Comparison of ENCODE assay signal across 2 cellular contexts in genomic region chr16:85768225-85768624, GRCh38.
A peak's percentile ranks its signal among the peaks of the same experiment; 100 is the strongest.
TF ChIP-seq lines count a peak whose summit lies in the region.

No MANE protein-coding gene starts in this region.

TF ChIP-seq in GM23338, 12 proteins besides CTCF, POLR2A, EP300 and RAD21:
- no peak for TF ChIP-seq JUNB (IDR thresholded peaks at IDR 0.05; ENCODE audit: unreplicated experiment)
- TF ChIP-seq, protein P1, sequence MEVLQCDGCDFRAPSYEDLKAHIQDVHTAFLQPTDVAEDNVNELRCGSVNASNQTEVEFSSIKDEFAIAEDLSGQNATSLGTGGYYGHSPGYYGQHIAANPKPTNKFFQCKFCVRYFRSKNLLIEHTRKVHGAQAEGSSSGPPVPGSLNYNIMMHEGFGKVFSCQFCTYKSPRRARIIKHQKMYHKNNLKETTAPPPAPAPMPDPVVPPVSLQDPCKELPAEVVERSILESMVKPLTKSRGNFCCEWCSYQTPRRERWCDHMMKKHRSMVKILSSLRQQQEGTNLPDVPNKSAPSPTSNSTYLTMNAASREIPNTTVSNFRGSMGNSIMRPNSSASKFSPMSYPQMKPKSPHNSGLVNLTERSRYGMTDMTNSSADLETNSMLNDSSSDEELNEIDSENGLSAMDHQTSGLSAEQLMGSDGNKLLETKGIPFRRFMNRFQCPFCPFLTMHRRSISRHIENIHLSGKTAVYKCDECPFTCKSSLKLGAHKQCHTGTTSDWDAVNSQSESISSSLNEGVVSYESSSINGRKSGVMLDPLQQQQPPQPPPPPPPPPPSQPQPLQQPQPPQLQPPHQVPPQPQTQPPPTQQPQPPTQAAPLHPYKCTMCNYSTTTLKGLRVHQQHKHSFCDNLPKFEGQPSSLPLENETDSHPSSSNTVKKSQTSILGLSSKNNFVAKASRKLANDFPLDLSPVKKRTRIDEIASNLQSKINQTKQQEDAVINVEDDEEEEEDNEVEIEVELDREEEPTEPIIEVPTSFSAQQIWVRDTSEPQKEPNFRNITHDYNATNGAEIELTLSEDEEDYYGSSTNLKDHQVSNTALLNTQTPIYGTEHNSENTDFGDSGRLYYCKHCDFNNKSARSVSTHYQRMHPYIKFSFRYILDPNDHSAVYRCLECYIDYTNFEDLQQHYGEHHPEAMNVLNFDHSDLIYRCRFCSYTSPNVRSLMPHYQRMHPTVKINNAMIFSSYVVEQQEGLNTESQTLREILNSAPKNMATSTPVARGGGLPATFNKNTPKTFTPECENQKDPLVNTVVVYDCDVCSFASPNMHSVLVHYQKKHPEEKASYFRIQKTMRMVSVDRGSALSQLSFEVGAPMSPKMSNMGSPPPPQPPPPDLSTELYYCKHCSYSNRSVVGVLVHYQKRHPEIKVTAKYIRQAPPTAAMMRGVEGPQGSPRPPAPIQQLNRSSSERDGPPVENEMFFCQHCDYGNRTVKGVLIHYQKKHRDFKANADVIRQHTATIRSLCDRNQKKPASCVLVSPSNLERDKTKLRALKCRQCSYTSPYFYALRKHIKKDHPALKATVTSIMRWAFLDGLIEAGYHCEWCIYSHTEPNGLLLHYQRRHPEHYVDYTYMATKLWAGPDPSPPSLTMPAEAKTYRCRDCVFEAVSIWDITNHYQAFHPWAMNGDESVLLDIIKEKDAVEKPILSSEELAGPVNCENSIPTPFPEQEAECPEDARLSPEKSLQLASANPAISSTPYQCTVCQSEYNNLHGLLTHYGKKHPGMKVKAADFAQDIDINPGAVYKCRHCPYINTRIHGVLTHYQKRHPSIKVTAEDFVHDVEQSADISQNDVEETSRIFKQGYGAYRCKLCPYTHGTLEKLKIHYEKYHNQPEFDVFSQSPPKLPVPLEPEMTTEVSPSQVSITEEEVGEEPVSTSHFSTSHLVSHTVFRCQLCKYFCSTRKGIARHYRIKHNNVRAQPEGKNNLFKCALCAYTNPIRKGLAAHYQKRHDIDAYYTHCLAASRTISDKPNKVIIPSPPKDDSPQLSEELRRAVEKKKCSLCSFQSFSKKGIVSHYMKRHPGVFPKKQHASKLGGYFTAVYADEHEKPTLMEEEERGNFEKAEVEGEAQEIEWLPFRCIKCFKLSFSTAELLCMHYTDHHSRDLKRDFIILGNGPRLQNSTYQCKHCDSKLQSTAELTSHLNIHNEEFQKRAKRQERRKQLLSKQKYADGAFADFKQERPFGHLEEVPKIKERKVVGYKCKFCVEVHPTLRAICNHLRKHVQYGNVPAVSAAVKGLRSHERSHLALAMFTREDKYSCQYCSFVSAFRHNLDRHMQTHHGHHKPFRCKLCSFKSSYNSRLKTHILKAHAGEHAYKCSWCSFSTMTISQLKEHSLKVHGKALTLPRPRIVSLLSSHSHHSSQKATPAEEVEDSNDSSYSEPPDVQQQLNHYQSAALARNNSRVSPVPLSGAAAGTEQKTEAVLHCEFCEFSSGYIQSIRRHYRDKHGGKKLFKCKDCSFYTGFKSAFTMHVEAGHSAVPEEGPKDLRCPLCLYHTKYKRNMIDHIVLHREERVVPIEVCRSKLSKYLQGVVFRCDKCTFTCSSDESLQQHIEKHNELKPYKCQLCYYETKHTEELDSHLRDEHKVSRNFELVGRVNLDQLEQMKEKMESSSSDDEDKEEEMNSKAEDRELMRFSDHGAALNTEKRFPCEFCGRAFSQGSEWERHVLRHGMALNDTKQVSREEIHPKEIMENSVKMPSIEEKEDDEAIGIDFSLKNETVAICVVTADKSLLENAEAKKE (CRISPR knock-in tag; IDR thresholded peaks at IDR 0.05), result peak; percentile 19; the same call in 1 of the 2 replicates

TF ChIP-seq in IMR-90, 13 proteins besides CTCF, POLR2A, EP300 and RAD21:
- TF ChIP-seq MXI1 (IDR thresholded peaks at IDR 0.05; ENCODE audit: borderline replicate concordance, low read depth, low read length) (no peak), CEBPB (IDR thresholded peaks at IDR 0.05; ENCODE audit: low read depth, low read length) (no peak), NFE2L2 (IDR thresholded peaks at IDR 0.05; ENCODE audit: low read depth, low read length) (no peak), SMC3 (IDR thresholded peaks at IDR 0.05; ENCODE audit: low read depth, low read length) (no peak), USF2 (IDR thresholded peaks at IDR 0.05; ENCODE audit: low read depth, low read length) (no peak), BHLHE40 (IDR thresholded peaks at IDR 0.05; ENCODE audit: low read depth, low read length) (no peak), MAFK (IDR thresholded peaks at IDR 0.05; ENCODE audit: low read depth, low read length) (no peak), RFX5 (IDR thresholded peaks at IDR 0.05; ENCODE audit: low read depth, low read length) (no peak), CHD1 (IDR thresholded peaks at IDR 0.05; ENCODE audit: low read depth, low read length) (no peak)
- TF ChIP-seq, protein P2, sequence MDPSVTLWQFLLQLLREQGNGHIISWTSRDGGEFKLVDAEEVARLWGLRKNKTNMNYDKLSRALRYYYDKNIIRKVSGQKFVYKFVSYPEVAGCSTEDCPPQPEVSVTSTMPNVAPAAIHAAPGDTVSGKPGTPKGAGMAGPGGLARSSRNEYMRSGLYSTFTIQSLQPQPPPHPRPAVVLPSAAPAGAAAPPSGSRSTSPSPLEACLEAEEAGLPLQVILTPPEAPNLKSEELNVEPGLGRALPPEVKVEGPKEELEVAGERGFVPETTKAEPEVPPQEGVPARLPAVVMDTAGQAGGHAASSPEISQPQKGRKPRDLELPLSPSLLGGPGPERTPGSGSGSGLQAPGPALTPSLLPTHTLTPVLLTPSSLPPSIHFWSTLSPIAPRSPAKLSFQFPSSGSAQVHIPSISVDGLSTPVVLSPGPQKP (IDR thresholded peaks at IDR 0.05; ENCODE audit: borderline replicate concordance, low read depth, low read length), result no peak
